Comparison of ENCODE assay signal across 8 cellular contexts in genomic region chr2:6773007-6773693, GRCh38.
A peak's percentile ranks its signal among the peaks of the same experiment; 100 is the strongest.
DNase-seq lines count a peak whose midpoint lies in the region; ATAC-seq, FAIRE-seq and TF ChIP-seq lines count a peak whose summit lies in the region.

No MANE protein-coding gene starts in this region.

- H3K4me1 ChIP-seq in A549: no peaks in the 10 kb centered on the region

- CTCF ChIA-PET in A549 (lab: Yijun Ruan, JAX): interaction anchor here (0.8 to 4.9 kb wide), 18 partner anchors 10 to 1479 kb away, joined by 3 to 44 read pairs (median 4); no protein-coding TSS in a partner anchor
- CTCF ChIA-PET in MCF 10A (lab: Yijun Ruan, JAX): interaction anchor here (0.6 to 2.8 kb wide), 25 partner anchors 9 to 1779 kb away, joined by 3 to 22 read pairs (median 3); no protein-coding TSS in a partner anchor

- peak overlapping the region; percentile 51; the same call in 2 of the 3 replicates for H3K4me2 ChIP-seq in A549

- POLR2A ChIA-PET in A549 (lab: Yijun Ruan, JAX): no interaction called here
- POLR2A ChIA-PET in MCF 10A (lab: Yijun Ruan, JAX): no interaction called here

- no peaks in the 10 kb centered on the region for H3K27me3 Mint-ChIP-seq in MCF 10A (ENCODE audit: insufficient read depth, unreplicated experiment)

- intact Hi-C loops in MCF 10A (cut with micrococcal nuclease): loop anchor here (1.0 to 2.0 kb wide), 2 partner anchors 420 to 840 kb away; no protein-coding TSS in a partner anchor

- no peak for FAIRE-seq in A549 (lab: Jason Lieb, UNC)

- BruUV-seq in MCF 10A (replicated peaks; lab: Mats Ljungman, UMichigan): no TSS peak

- TF ChIP-seq CTCF in A549 (IDR thresholded peaks at IDR 0.05): peak; percentile 92
- TF ChIP-seq CTCF in VCaP (conservative IDR thresholded peaks at IDR 0.05): peak; percentile 96
- TF ChIP-seq CTCF in MCF 10A (IDR thresholded peaks at IDR 0.05; ENCODE audit: unreplicated experiment): peak; percentile 84

- H3K4me3 ChIP-seq in A549: no peak overlapping the region

- H3K4me3 Mint-ChIP-seq in MCF 10A (ENCODE audit: unreplicated experiment): no peak overlapping the region

- WGBS in A549 (ENCODE audit: missing lambda C conversion rate): 11% methylated on average over 29 of the region's 29 CpGs

- peak; percentile 94 to 96 for TF ChIP-seq RAD21 in A549 (conservative IDR thresholded peaks at IDR 0.05 in 1 of 2, IDR thresholded peaks at IDR 0.05 in 1 of 2)

- ATAC-seq in A549 (peak; percentile 90 to 97), GM18502 (IDR thresholded peaks at IDR 0.05; ENCODE audit: poor library complexity, unreplicated experiment) (peak; percentile 93), HG02885 (IDR thresholded peaks at IDR 0.05; ENCODE audit: poor library complexity, unreplicated experiment) (peak; percentile 91)

- no peak for TF ChIP-seq EP300 in A549 (IDR thresholded peaks at IDR 0.05)

- H3K27ac ChIP-seq in A549: no peak overlapping the region
- peak overlapping the region; percentile 27; the same call in 1 of the 2 replicates for H3K27ac ChIP-seq in VCaP

- no peaks in the 10 kb centered on the region for H3K4me1 Mint-ChIP-seq in MCF 10A (ENCODE audit: insufficient read depth, unreplicated experiment)

- DNase-seq in A549 (ENCODE audit: low read depth in 1 of 2, low spot score in 1 of 2): peak; percentile 41 to 48
- peak; percentile 77 for DNase-seq in NCI-H146 treated with DMSO at 0.1 percent for 48 hours (lab: John Stamatoyannopoulos, UW; ENCODE audit: unreplicated experiment)
- peak; percentile 41 for DNase-seq in MCF 10A (ENCODE audit: unreplicated experiment)
- peak; percentile 28 for DNase-seq in kidney glomerular epithelial cell (lab: John Stamatoyannopoulos, UW)
- peak; percentile 75 for DNase-seq in stimulated activated CD4-positive, alpha-beta T cell treated with anti-CD3 and anti-CD28 coated beads, Interleukin-4, amount 100 ng/mL, for 24 hours

- no peak overlapping the region for H3K27ac Mint-ChIP-seq in MCF 10A (ENCODE audit: low read depth, unreplicated experiment)

- H3K9me3 ChIP-seq in A549: no peaks in the 10 kb centered on the region

- no peak for TF ChIP-seq POLR2A in A549 (IDR thresholded peaks at IDR 0.05; ENCODE audit: low read length)

- H3K9me3 Mint-ChIP-seq in MCF 10A (ENCODE audit: unreplicated experiment): no peaks in the 10 kb centered on the region

- no peaks in the 10 kb centered on the region for H3K36me3 Mint-ChIP-seq in MCF 10A (ENCODE audit: insufficient read depth, unreplicated experiment)

TF ChIP-seq in A549, 52 proteins besides CTCF, POLR2A, EP300 and RAD21:
- TF ChIP-seq SMC3 (IDR thresholded peaks at IDR 0.05) (peak; percentile 86), CBX2 (IDR thresholded peaks at IDR 0.05; ENCODE audit: borderline replicate concordance, low read depth) (no peak)
